ENCODE assay signal across 21 cellular contexts in the genomic region with DNA sequence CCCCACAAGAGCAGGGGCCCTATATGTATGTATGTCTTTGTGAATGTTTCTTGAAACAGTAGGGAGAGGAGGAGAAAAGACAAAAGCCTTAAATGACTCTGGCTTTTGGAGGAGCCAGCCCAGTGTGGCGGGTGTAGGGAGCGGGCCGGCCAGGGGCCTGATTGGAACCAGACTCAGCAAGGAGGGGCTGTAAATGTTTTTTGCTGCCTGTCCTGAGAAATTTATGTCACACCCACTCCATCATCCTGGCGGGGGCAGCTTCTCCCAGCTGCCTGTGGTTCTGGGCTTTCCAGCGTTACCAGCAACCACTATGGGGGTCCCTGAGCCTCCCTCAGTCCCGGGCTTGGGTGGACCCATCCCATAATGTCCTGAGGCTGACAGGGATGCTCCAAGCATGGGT.
A peak's percentile ranks its signal among the peaks of the same experiment; 100 is the strongest.
DNase-seq lines count a peak whose midpoint lies in the region; ATAC-seq and TF ChIP-seq lines count a peak whose summit lies in the region.
"Had no signal": no experiment of that assay in that cellular context is flagged by ENCODE, and none has a peak within 500 bp of the region (broad histone marks: within the 10 kb centered on the region; RNA-seq: fewer than 3 reads in every experiment).

No MANE protein-coding gene starts in this region.

- H3K36me3 Mint-ChIP-seq in brain: no peaks in the 10 kb centered on the region
- no peaks in the 10 kb centered on the region for H3K36me3 Mint-ChIP-seq in mesothelial cell of epicardium
- no peaks in the 10 kb centered on the region for H3K36me3 Mint-ChIP-seq in stimulated activated effector memory CD8-positive, alpha-beta T cell treated with anti-CD3 and anti-CD28 coated beads, Interleukin-12 subunit alpha, Interleukin-12 subunit beta, amount 100 ng/mL, for 72 hours
- H3K36me3 Mint-ChIP-seq: CD4-positive, alpha-beta memory T cell had no signal

- H3K9me3 Mint-ChIP-seq in brain (peaks cover 0 to 3% (median 0%) of the 10 kb centered on the region in 5 experiments), mesothelial cell of epicardium (peaks cover 21% of the 10 kb centered on the region)
- H3K9me3 Mint-ChIP-seq in stimulated activated effector memory CD8-positive, alpha-beta T cell treated with anti-CD3 and anti-CD28 coated beads, Interleukin-12 subunit alpha, Interleukin-12 subunit beta, amount 100 ng/mL, for 72 hours: no peaks in the 10 kb centered on the region
- H3K9me3 Mint-ChIP-seq: GM23338, HFFc6 had no signal

- CTCF ChIA-PET in mammary epithelial cell (lab: Charles Lee; ENCODE audit: low non-redundant PET): no interaction called here

- H4K20me1 ChIP-seq in mammary epithelial cell (ENCODE audit: insufficient read depth, low read length): no peaks in the 10 kb centered on the region

- TF ChIP-seq EP300 in esophagus muscularis mucosa (IDR thresholded peaks at IDR 0.05): no peak

- no TSS peak for BruUV-seq in mammary epithelial cell (replicated peaks; lab: Mats Ljungman, UMichigan)

- no peak for ATAC-seq in stimulated activated effector memory CD8-positive, alpha-beta T cell treated with anti-CD3 and anti-CD28 coated beads, Interleukin-12 subunit alpha, Interleukin-12 subunit beta, amount 100 ng/mL, for 72 hours
- no peak for ATAC-seq in GM21576 (IDR thresholded peaks at IDR 0.05; ENCODE audit: unreplicated experiment)
- ATAC-seq: GM23338, PC-3 had no signal

- H3K27me3 Mint-ChIP-seq in brain (peaks cover 3% of the 10 kb centered on the region), mesothelial cell of epicardium (ENCODE audit: low read depth) (no peaks in the 10 kb centered on the region)
- H3K27me3 Mint-ChIP-seq: CD4-positive, alpha-beta memory T cell had no signal

- in situ Hi-C loops in mammary epithelial cell (cut with MboI; ENCODE audit: low sequenced_read_pairs in 2 of 2): no loop called here

- H3K27me3 ChIP-seq in esophagus muscularis mucosa (no peaks in the 10 kb centered on the region), mammary epithelial cell (ENCODE audit: insufficient read depth, low read length) (no peaks in the 10 kb centered on the region)

- no peak overlapping the region for H2AFZ ChIP-seq in mammary epithelial cell (ENCODE audit: low read depth, low read length)
- H2AFZ ChIP-seq: GM23338 had no signal

- TF ChIP-seq CTCF in brain (conservative IDR thresholded peaks at IDR 0.05): no peak
- TF ChIP-seq CTCF in esophagus muscularis mucosa (IDR thresholded peaks at IDR 0.05): no peak
- no peak for TF ChIP-seq CTCF in mesothelial cell of epicardium (IDR thresholded peaks at IDR 0.05; ENCODE audit: unreplicated experiment)
- TF ChIP-seq CTCF in mammary epithelial cell (conservative IDR thresholded peaks at IDR 0.05 in 1 of 2, IDR thresholded peaks at IDR 0.05 in 1 of 2; ENCODE audit: extremely low read depth in 1 of 2, insufficient read depth in 1 of 2, low read depth in 1 of 2, low read length in 2 of 2): no peak

- H3K4me3 ChIP-seq in esophagus muscularis mucosa (no peak overlapping the region), mammary epithelial cell (replicated peaks in 1 of 3; ENCODE audit: insufficient read depth in 1 of 3, low read depth in 2 of 3, low read length in 3 of 3) (no peak overlapping the region)
- H3K4me3 ChIP-seq: GM23338 had no signal

- peak; percentile 24 for DNase-seq in esophagus muscularis mucosa (ENCODE audit: extremely low spot score)
- no peak for DNase-seq in mesothelial cell of epicardium (ENCODE audit: low spot score in 2 of 2, unreplicated experiment in 2 of 2)
- DNase-seq in ureter (ENCODE audit: low spot score): peak; percentile 17
- DNase-seq in stimulated activated effector memory CD8-positive, alpha-beta T cell treated with anti-CD3 and anti-CD28 coated beads, Interleukin-12 subunit alpha, Interleukin-12 subunit beta, amount 100 ng/mL, for 72 hours (ENCODE audit: low spot score in 2 of 2): no peak
- no peak for DNase-seq in mammary epithelial cell
- DNase-seq: C1 segment of cervical spinal cord; CD4-positive, alpha-beta memory T cell; COR-L47; DMS53; H9; HFFc6; KBM-7; NCI-H1105 treated with DMSO at 0.1 percent for 48 hours; NCI-H2029; NCI-H446; NCI-H524 treated with DMSO at 0.1 percent for 48 hours; NCI-H774; PC-3 had no signal

- H3K4me1 ChIP-seq in esophagus muscularis mucosa (no peaks in the 10 kb centered on the region), mammary epithelial cell (ENCODE audit: insufficient read depth, low read length) (peaks cover 28% of the 10 kb centered on the region)

- H3K4me1 Mint-ChIP-seq in brain (peaks cover 50% of the 10 kb centered on the region), mesothelial cell of epicardium (peaks cover 17% of the 10 kb centered on the region)
- H3K4me1 Mint-ChIP-seq in stimulated activated effector memory CD8-positive, alpha-beta T cell treated with anti-CD3 and anti-CD28 coated beads, Interleukin-12 subunit alpha, Interleukin-12 subunit beta, amount 100 ng/mL, for 72 hours: no peaks in the 10 kb centered on the region
- H3K4me1 Mint-ChIP-seq: CD4-positive, alpha-beta memory T cell had no signal

- intact Hi-C loops in esophagus muscularis mucosa (cut with DNase I) (no loop called here), mammary epithelial cell (cut with micrococcal nuclease) (no loop called here)

- TF ChIP-seq POLR2A in esophagus muscularis mucosa (IDR thresholded peaks at IDR 0.05; ENCODE audit: low read depth): no peak

- WGBS in esophagus muscularis mucosa: 66% methylated on average over 6 of the region's 6 CpGs
- 81% methylated on average over 6 of the region's 6 CpGs for WGBS in mammary epithelial cell (ENCODE audit: low coverage, missing lambda C conversion rate)

- H3K27ac ChIP-seq in esophagus muscularis mucosa (replicated peaks in 1 of 4) (no peak overlapping the region), mammary epithelial cell (ENCODE audit: insufficient read depth, low read depth, low read length) (no peak overlapping the region)

- dilution Hi-C loops in mammary epithelial cell (cut with HindIII; ENCODE audit: low sequenced_read_pairs): no loop called here

- H3K36me3 ChIP-seq in esophagus muscularis mucosa: no peaks in the 10 kb centered on the region
- no peaks in the 10 kb centered on the region for H3K36me3 ChIP-seq in mammary epithelial cell (ENCODE audit: insufficient read depth, low read length)

- H3K9me3 ChIP-seq in esophagus muscularis mucosa: no peaks in the 10 kb centered on the region
- no peaks in the 10 kb centered on the region for H3K9me3 ChIP-seq in mammary epithelial cell (replicated peaks; ENCODE audit: insufficient read depth, low read length)

- H3K27ac Mint-ChIP-seq in brain: peak overlapping the region in 3 of 5 experiments; percentile 26 to 93 (median 30)
- H3K27ac Mint-ChIP-seq in mesothelial cell of epicardium: peak overlapping the region; percentile 85
- no peak overlapping the region for H3K27ac Mint-ChIP-seq in stimulated activated effector memory CD8-positive, alpha-beta T cell treated with anti-CD3 and anti-CD28 coated beads, Interleukin-12 subunit alpha, Interleukin-12 subunit beta, amount 100 ng/mL, for 72 hours
- H3K27ac Mint-ChIP-seq: GM23338, H9, HFFc6 had no signal

- no peaks in the 10 kb centered on the region for H3K79me2 ChIP-seq in mammary epithelial cell (ENCODE audit: insufficient read depth, low read length)

- H3K4me2 ChIP-seq in mammary epithelial cell (ENCODE audit: insufficient read depth, low read depth, low read length): no peak overlapping the region
- H3K4me2 ChIP-seq: GM23338 had no signal

- H3K4me3 Mint-ChIP-seq in brain (peak overlapping the region in 1 of 5 experiments; percentile 34), mesothelial cell of epicardium (no peak overlapping the region)
- no peak overlapping the region for H3K4me3 Mint-ChIP-seq in stimulated activated effector memory CD8-positive, alpha-beta T cell treated with anti-CD3 and anti-CD28 coated beads, Interleukin-12 subunit alpha, Interleukin-12 subunit beta, amount 100 ng/mL, for 72 hours
- H3K4me3 Mint-ChIP-seq: CD4-positive, alpha-beta memory T cell; GM23338; H9; HFFc6 had no signal

- H3K9ac ChIP-seq in mammary epithelial cell (ENCODE audit: insufficient read depth, low read length): no peak overlapping the region

Comparison
In these comparisons a context has a peak if more than half of its experiments do, and no peak if none do; other contexts are left out.
1. DNase-seq: peak in esophagus muscularis mucosa (single experiment) and ureter (single experiment); none in mesothelial cell of epicardium (0 of 2), stimulated activated effector memory CD8-positive, alpha-beta T cell treated with anti-CD3 and anti-CD28 coated beads, Interleukin-12 subunit alpha, Interleukin-12 subunit beta, amount 100 ng/mL, for 72 hours (0 of 2) and mammary epithelial cell (single experiment).